In genomic region chr4:100799767-100800539, GRCh38 we compare ENCODE assay signal across 28 cellular contexts.
DNase-seq lines count a peak whose midpoint lies in the region; ATAC-seq, FAIRE-seq and TF ChIP-seq lines count a peak whose summit lies in the region.
"Had no signal": no experiment of that assay in that cellular context is flagged by ENCODE, and none has a peak within 500 bp of the region (broad histone marks: within the 10 kb centered on the region; RNA-seq: fewer than 3 reads in every experiment).

No MANE protein-coding gene starts in this region.

- intact Hi-C loops in GM12878 (cut with micrococcal nuclease; ENCODE audit: unreplicated experiment): no loop called here
- intact Hi-C loops in testis (cut with DNase I; ENCODE audit: low total_unique reads): no loop called here

- POLR2A ChIA-PET in GM12878 (lab: Charles Lee): no interaction called here

- ATAC-seq in DND-41 (ENCODE audit: insufficient read depth, low read depth) (peak; percentile 50; the same call in 2 of the 3 replicates), HG02870 (IDR thresholded peaks at IDR 0.05; ENCODE audit: unreplicated experiment) (peak; percentile 53), GM12878 (peak; percentile 36), esophagus mucosa (no peak)
- ATAC-seq: Panc1 had no signal

- H3K36me3 ChIP-seq in DND-41 (ENCODE audit: insufficient read depth, low read length): no peaks in the 10 kb centered on the region
- H3K36me3 ChIP-seq in GM12878 (ENCODE audit: control insufficient read depth in 2 of 2, insufficient read depth in 2 of 2, low read length in 1 of 2): no peaks in the 10 kb centered on the region
- no peaks in the 10 kb centered on the region for H3K36me3 ChIP-seq in testis (ENCODE audit: low read depth, missing control alignments)
- H3K36me3 ChIP-seq: BE2C, HAP-1 had no signal

- peak; percentile 18 for FAIRE-seq in GM12878 (lab: Jason Lieb, UNC)
- FAIRE-seq: GM18507 had no signal

- no peak for TF ChIP-seq EP300 in GM12878 (IDR thresholded peaks at IDR 0.05; ENCODE audit: borderline replicate concordance in 1 of 2, control insufficient read depth in 1 of 2, low read depth in 2 of 2, low read length in 2 of 2)

- H3K9ac ChIP-seq in DND-41 (ENCODE audit: low read depth, low read length): no peak overlapping the region
- no peak overlapping the region for H3K9ac ChIP-seq in GM12878 (ENCODE audit: control insufficient read depth, insufficient read depth, low read length)
- H3K9ac ChIP-seq: KMS-11 had no signal

- DNase-seq in DND-41 (no peak), GM12878 (ENCODE audit: low read depth, low spot score) (no peak), iPS-NIHi7 (ENCODE audit: extremely low spot score) (peak; percentile 16), testis (no peak), HPDE6-E6E7 (ENCODE audit: extremely low spot score) (no peak), putamen (ENCODE audit: low spot score) (no peak)
- DNase-seq: 8988T; ACHN; BE2C; CD8-positive, alpha-beta memory T cell; DMS 273 treated with DMSO at 0.1 percent for 48 hours; DMS79; HFFc6; NCI-H1048; NCI-H1417; NCI-H1694 treated with DMSO at 0.1 percent for 48 hours; NCI-H2081; NCI-H226; NCI-H510A; NCI-H69; SIG-M5 had no signal

- no peak for TF ChIP-seq RAD21 in GM12878 (IDR thresholded peaks at IDR 0.05; ENCODE audit: insufficient read depth, low read depth, low read length)

- in situ Hi-C loops in GM12878 (cut with MboI): no loop called here

- H3K4me1 ChIP-seq in DND-41 (ENCODE audit: insufficient read depth, low read length) (no peaks in the 10 kb centered on the region), GM12878 (ENCODE audit: control insufficient read depth, insufficient read depth, low read length) (no peaks in the 10 kb centered on the region), testis (no peaks in the 10 kb centered on the region)
- H3K4me1 ChIP-seq: BE2C had no signal

- SMC1A ChIA-PET in GM12878 (lab: Charles Lee; ENCODE audit: uncharacterized antibody, unreplicated experiment): interaction anchor here (1.0 kb wide), 2 partner anchors 20 to 77 kb away, joined by 3 read pairs; no protein-coding TSS in a partner anchor

- TF ChIP-seq POLR2A in GM12878 (IDR thresholded peaks at IDR 0.05; ENCODE audit: low read depth, low read length) (no peak), testis (IDR thresholded peaks at IDR 0.05) (no peak)

- no TSS peak for BruUV-seq in GM12878 (replicated peaks; lab: Mats Ljungman, UMichigan)

- CTCF ChIA-PET in GM12878 (lab: Yijun Ruan, JAX): interaction anchor here (0.9 kb wide), 1 partner anchor 10 kb away, joined by 3 read pairs; no protein-coding TSS in a partner anchor

- TF ChIP-seq CTCF in DND-41 (IDR thresholded peaks at IDR 0.05; ENCODE audit: borderline replicate concordance, extremely low read depth, low read length, poor library complexity, severe bottlenecking): no peak
- TF ChIP-seq CTCF in GM12878 (IDR thresholded peaks at IDR 0.05 in 2 of 3, conservative IDR thresholded peaks at IDR 0.05 in 1 of 3; ENCODE audit: control insufficient read depth in 2 of 3, extremely low read depth in 1 of 3, insufficient read depth in 1 of 3, low read depth in 3 of 3, low read length in 3 of 3): no peak
- no peak for TF ChIP-seq CTCF in testis (IDR thresholded peaks at IDR 0.05)

- no peak overlapping the region for H3K4me3 ChIP-seq in DND-41 (ENCODE audit: low read depth in 1 of 2, low read length in 2 of 2)
- H3K4me3 ChIP-seq in GM12878: no peak overlapping the region
- no peak overlapping the region for H3K4me3 ChIP-seq in testis
- H3K4me3 ChIP-seq: HAP-1, SK-N-MC had no signal

- H3K27me3 ChIP-seq in DND-41 (ENCODE audit: insufficient read depth, low read length, poor library complexity): no peaks in the 10 kb centered on the region
- H3K27me3 ChIP-seq in GM12878 (replicated peaks in 1 of 2; ENCODE audit: control insufficient read depth in 2 of 2, insufficient read depth in 2 of 2, low read length in 1 of 2): no peaks in the 10 kb centered on the region
- no peaks in the 10 kb centered on the region for H3K27me3 ChIP-seq in testis
- H3K27me3 ChIP-seq: BE2C had no signal

- whole genome bisulfite sequencing in GM12878 (ENCODE audit: insufficient coverage, insufficient replicate concordance, low lambda C conversion rate, missing lambda C conversion rate): 74% methylated on average over 7 of the region's 7 CpGs
- WGBS in testis, 2 donors: 87 to 89% methylated on average over 7 of the region's 7 CpGs

- H3K79me2 ChIP-seq in DND-41 (ENCODE audit: insufficient read depth, low read length): no peaks in the 10 kb centered on the region
- H3K79me2 ChIP-seq in GM12878 (ENCODE audit: control insufficient read depth, insufficient read depth, low read length): no peaks in the 10 kb centered on the region

- no peaks in the 10 kb centered on the region for H3K9me3 ChIP-seq in DND-41 (ENCODE audit: insufficient read depth, low read length, severe bottlenecking)
- no peaks in the 10 kb centered on the region for H3K9me3 ChIP-seq in GM12878 (replicated peaks; ENCODE audit: control insufficient read depth, insufficient read depth, low read length)
- no peaks in the 10 kb centered on the region for H3K9me3 ChIP-seq in testis
- H3K9me3 ChIP-seq: BE2C, HAP-1 had no signal

- H2AFZ ChIP-seq in DND-41 (ENCODE audit: low read depth, low read length) (no peak overlapping the region), GM12878 (ENCODE audit: control insufficient read depth, low read depth, low read length) (0 out of 2 replicates have a peak overlapping the region, but pooled peaks have one; percentile 16)

- H3K27ac ChIP-seq in DND-41 (ENCODE audit: low read length): no peak overlapping the region
- H3K27ac ChIP-seq in GM12878 (ENCODE audit: control insufficient read depth, insufficient read depth): no peak overlapping the region
- no peak overlapping the region for H3K27ac ChIP-seq in testis
- H3K27ac ChIP-seq: KMS-11, SK-N-MC had no signal

- H4K20me1 ChIP-seq in DND-41 (ENCODE audit: insufficient read depth, low read length): no peaks in the 10 kb centered on the region
- H4K20me1 ChIP-seq in GM12878 (ENCODE audit: control insufficient read depth, insufficient read depth): no peaks in the 10 kb centered on the region

- RAD21 ChIA-PET in GM12878 (lab: Charles Lee; ENCODE audit: unreplicated experiment): no interaction called here

- no peak overlapping the region for H3K4me2 ChIP-seq in DND-41 (ENCODE audit: insufficient read depth, low read length)
- H3K4me2 ChIP-seq in GM12878 (ENCODE audit: control insufficient read depth, insufficient read depth): no peak overlapping the region
- H3K4me2 ChIP-seq: KMS-11 had no signal

TF ChIP-seq in GM12878, 131 proteins besides CTCF, POLR2A, EP300 and RAD21:
- TF ChIP-seq FOXM1 (IDR thresholded peaks at IDR 0.05; ENCODE audit: low read depth, low read length) (0 out of 2 replicates have a peak, but pooled peaks have one; percentile 41), ZBED1 (IDR thresholded peaks at IDR 0.05; ENCODE audit: borderline replicate concordance) (no peak), RFX5 (IDR thresholded peaks at IDR 0.05; ENCODE audit: low read depth, low read length) (no peak), EED (IDR thresholded peaks at IDR 0.05; ENCODE audit: low read depth) (peak; percentile 48; the same call in 1 of the 2 replicates), BHLHE40 (IDR thresholded peaks at IDR 0.05; ENCODE audit: borderline replicate concordance in 1 of 2, low read depth in 2 of 2, low read length in 1 of 2) (no peak), RUNX3 (IDR thresholded peaks at IDR 0.05; ENCODE audit: low read length) (peak; percentile 84), BRCA1 (IDR thresholded peaks at IDR 0.05; ENCODE audit: low read depth, low read length) (no peak), NFIC (IDR thresholded peaks at IDR 0.05; ENCODE audit: low read depth, low read length) (peak; percentile 66), CBFB (IDR thresholded peaks at IDR 0.05; ENCODE audit: low read depth) (peak; percentile 46; the same call in 1 of the 2 replicates), MLLT1 (IDR thresholded peaks at IDR 0.05) (no peak), CREM (IDR thresholded peaks at IDR 0.05; ENCODE audit: low read depth) (0 out of 2 replicates have a peak, but pooled peaks have one; percentile 28), IRF5 (IDR thresholded peaks at IDR 0.05; ENCODE audit: borderline replicate concordance) (no peak)
